ENCODE assay signal across 1 cellular context in genomic region chr12:85424581-85425348, GRCh38.
TF ChIP-seq lines count a peak whose summit lies in the region.

No MANE protein-coding gene starts in this region.

TF ChIP-seq in HCT116, 20 proteins besides CTCF, POLR2A, EP300 and RAD21 (continued from another document):
- no peak for TF ChIP-seq REST (IDR thresholded peaks at IDR 0.05; ENCODE audit: low read depth)
- no peak for TF ChIP-seq POLR2AphosphoS5 (IDR thresholded peaks at IDR 0.05; ENCODE audit: low read depth, low read length)
- TF ChIP-seq MAX (IDR thresholded peaks at IDR 0.05), result no peak
